Comparison of ENCODE assay signal across 1 cellular context in genomic region chr7:38855867-38856266, GRCh38.
TF ChIP-seq lines count a peak whose summit lies in the region.

No MANE protein-coding gene starts in this region.

TF ChIP-seq in K562, 482 proteins besides CTCF, POLR2A, EP300 and RAD21 (continued from another document):
- TF ChIP-seq ZNF639 (CRISPR knock-in tag; conservative IDR thresholded peaks at IDR 0.05 in 1 of 2, IDR thresholded peaks at IDR 0.05 in 1 of 2) (no peak), TRIM25 (IDR thresholded peaks at IDR 0.05; ENCODE audit: borderline replicate concordance) (no peak), ZNF324 (CRISPR knock-in tag; IDR thresholded peaks at IDR 0.05) (no peak), TSC22D4 (tag; IDR thresholded peaks at IDR 0.05) (no peak), WHSC1 (IDR thresholded peaks at IDR 0.05; ENCODE audit: low read length) (no peak), ZZZ3 (IDR thresholded peaks at IDR 0.05) (no peak), SMAD4 (CRISPR knock-in tag; conservative IDR thresholded peaks at IDR 0.05) (no peak), SREBF1 (IDR thresholded peaks at IDR 0.05; ENCODE audit: borderline replicate concordance, low read depth, low read length) (no peak), ZSCAN29 (IDR thresholded peaks at IDR 0.05) (no peak), ZBTB26 (CRISPR knock-in tag; IDR thresholded peaks at IDR 0.05) (no peak), STAG1 (CRISPR knock-in tag; IDR thresholded peaks at IDR 0.05; ENCODE audit: borderline replicate concordance) (no peak), CBFB (CRISPR knock-in tag; IDR thresholded peaks at IDR 0.05) (no peak), PML (IDR thresholded peaks at IDR 0.05; ENCODE audit: low read length) (no peak), FOXK2 (conservative IDR thresholded peaks at IDR 0.05 in 1 of 2, IDR thresholded peaks at IDR 0.05 in 1 of 2; ENCODE audit: low read depth in 2 of 2) (no peak), HSF4 (CRISPR knock-in tag; IDR thresholded peaks at IDR 0.05; ENCODE audit: borderline replicate concordance) (no peak), ELF1 (tag; IDR thresholded peaks at IDR 0.05) (peak; percentile 21; the same call in 1 of the 2 replicates), ZNF395 (CRISPR knock-in tag; IDR thresholded peaks at IDR 0.05) (0 out of 2 replicates have a peak, but pooled peaks have one; percentile 35), FOXA3 (CRISPR knock-in tag; conservative IDR thresholded peaks at IDR 0.05 in 1 of 2, IDR thresholded peaks at IDR 0.05 in 1 of 2) (no peak), SRSF3 (IDR thresholded peaks at IDR 0.05; ENCODE audit: insufficient read depth, low read length) (no peak), HMG20B (CRISPR knock-in tag; IDR thresholded peaks at IDR 0.05) (no peak), ZNF583 (CRISPR knock-in tag; IDR thresholded peaks at IDR 0.05) (no peak), L3MBTL2 (IDR thresholded peaks at IDR 0.05) (peak; percentile 37; the same call in 1 of the 2 replicates), SRF (CRISPR knock-in tag; IDR thresholded peaks at IDR 0.05) (peak; percentile 83 to 97), LCOR (CRISPR knock-in tag; IDR thresholded peaks at IDR 0.05) (no peak), MAFF (IDR thresholded peaks at IDR 0.05; ENCODE audit: low read length) (no peak), RBM22 (IDR thresholded peaks at IDR 0.05; ENCODE audit: low read depth, low read length, poor library complexity, severe bottlenecking) (no peak), BRD4 (IDR thresholded peaks at IDR 0.05) (no peak; the same call in 1 of the 2 replicates)
- TF ChIP-seq, protein P1, sequence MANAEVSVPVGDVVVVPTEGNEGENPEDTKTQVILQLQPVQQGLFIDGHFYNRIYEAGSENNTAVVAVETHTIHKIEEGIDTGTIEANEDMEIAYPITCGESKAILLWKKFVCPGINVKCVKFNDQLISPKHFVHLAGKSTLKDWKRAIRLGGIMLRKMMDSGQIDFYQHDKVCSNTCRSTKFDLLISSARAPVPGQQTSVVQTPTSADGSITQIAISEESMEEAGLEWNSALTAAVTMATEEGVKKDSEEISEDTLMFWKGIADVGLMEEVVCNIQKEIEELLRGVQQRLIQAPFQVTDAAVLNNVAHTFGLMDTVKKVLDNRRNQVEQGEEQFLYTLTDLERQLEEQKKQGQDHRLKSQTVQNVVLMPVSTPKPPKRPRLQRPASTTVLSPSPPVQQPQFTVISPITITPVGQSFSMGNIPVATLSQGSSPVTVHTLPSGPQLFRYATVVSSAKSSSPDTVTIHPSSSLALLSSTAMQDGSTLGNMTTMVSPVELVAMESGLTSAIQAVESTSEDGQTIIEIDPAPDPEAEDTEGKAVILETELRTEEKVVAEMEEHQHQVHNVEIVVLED (CRISPR knock-in tag; IDR thresholded peaks at IDR 0.05), result no peak
